8 cellular contexts compared by ENCODE assay signal in the genomic region with DNA sequence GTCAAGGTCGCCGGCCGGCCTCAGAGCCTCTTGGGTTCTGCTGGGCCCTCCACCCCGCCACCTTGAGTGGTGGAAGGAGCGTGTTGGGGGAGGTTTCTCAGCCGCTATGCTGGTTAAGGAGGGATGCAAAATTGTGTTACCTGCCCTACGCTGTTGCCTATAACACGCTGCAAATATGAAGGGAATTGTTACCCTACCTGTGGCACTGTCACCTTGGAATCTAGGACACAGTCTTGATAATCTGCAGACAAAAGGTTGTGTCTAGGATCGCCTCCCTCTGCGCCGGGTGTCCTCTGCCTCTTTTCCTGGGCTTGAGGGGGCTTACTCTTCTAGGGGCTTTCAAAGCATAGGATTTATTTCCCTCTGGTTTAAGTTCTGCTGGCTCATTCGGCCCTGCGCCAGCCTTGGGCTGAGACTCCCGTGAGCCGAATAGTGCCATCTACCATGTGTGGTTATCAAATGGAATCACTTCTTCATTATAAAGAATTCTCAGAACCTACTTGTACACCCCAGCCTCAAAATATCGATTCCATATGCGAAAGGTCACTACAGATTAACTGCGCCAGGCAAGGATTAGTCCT. TPM values are rescaled to one million over a fixed set of nuclear protein-coding genes. Genes with fewer than 3 reads are reported as not detected.
DNase-seq lines count a peak whose midpoint lies in the region; ATAC-seq and TF ChIP-seq lines count a peak whose summit lies in the region.

No MANE protein-coding gene starts in this region.

- H3K4me3 ChIP-seq in iPS-18c (ENCODE audit: insufficient read depth, low read depth, low read length): peak overlapping the region; percentile 75
- H3K4me3 ChIP-seq in spleen: peak overlapping the region; percentile 39 to 82 (median 58)

- ATAC-seq in activated T-cell treated with anti-CD3 and anti-CD28 coated beads, Interleukin-2, amount 50 U/mL, for 72 hours (replicated peaks in 1 of 2): no peak
- ATAC-seq in activated naive CD8-positive, alpha-beta T cell treated with anti-CD3 and anti-CD28 coated beads, Interleukin-2, amount 50 U/mL, for 24 hours: no peak
- no peak for ATAC-seq in GM18517 (IDR thresholded peaks at IDR 0.05; ENCODE audit: unreplicated experiment)

- no peaks in the 10 kb centered on the region for H3K9me3 Mint-ChIP-seq in activated T-cell treated with anti-CD3 and anti-CD28 coated beads, Interleukin-2, amount 50 U/mL, for 72 hours
- H3K9me3 Mint-ChIP-seq in activated naive CD8-positive, alpha-beta T cell treated with anti-CD3 and anti-CD28 coated beads, Interleukin-2, amount 50 U/mL, for 24 hours: no peaks in the 10 kb centered on the region

- TF ChIP-seq POLR2A in spleen (IDR thresholded peaks at IDR 0.05): no peak

- peaks cover 10% of the 10 kb centered on the region for H3K27me3 Mint-ChIP-seq in activated T-cell treated with anti-CD3 and anti-CD28 coated beads, Interleukin-2, amount 50 U/mL, for 72 hours (ENCODE audit: low read depth)
- H3K27me3 Mint-ChIP-seq in activated naive CD8-positive, alpha-beta T cell treated with anti-CD3 and anti-CD28 coated beads, Interleukin-2, amount 50 U/mL, for 24 hours: peaks cover 43% of the 10 kb centered on the region

- no peaks in the 10 kb centered on the region for H3K9me3 ChIP-seq in iPS-18c (ENCODE audit: control insufficient read depth, insufficient read depth, low read length)
- no peaks in the 10 kb centered on the region for H3K9me3 ChIP-seq in spleen

- H3K27ac ChIP-seq in spleen: peak overlapping the region; percentile 44 to 95 (median 86)

- peak overlapping the region; percentile 89 to 91 for H3K4me3 Mint-ChIP-seq in activated T-cell treated with anti-CD3 and anti-CD28 coated beads, Interleukin-2, amount 50 U/mL, for 72 hours
- peak overlapping the region; percentile 68 for H3K4me3 Mint-ChIP-seq in activated naive CD8-positive, alpha-beta T cell treated with anti-CD3 and anti-CD28 coated beads, Interleukin-2, amount 50 U/mL, for 24 hours

- 40 to 66% (median 50%) methylated on average over 13 to 18 of the region's 18 CpGs for WGBS in spleen, 5 donors

- peak overlapping the region; percentile 82 for H3K27ac Mint-ChIP-seq in activated T-cell treated with anti-CD3 and anti-CD28 coated beads, Interleukin-2, amount 50 U/mL, for 72 hours
- no peak overlapping the region for H3K27ac Mint-ChIP-seq in activated naive CD8-positive, alpha-beta T cell treated with anti-CD3 and anti-CD28 coated beads, Interleukin-2, amount 50 U/mL, for 24 hours

- DNase-seq in activated T-cell treated with anti-CD3 and anti-CD28 coated beads, Interleukin-2, amount 50 U/mL, for 72 hours: no peak
- DNase-seq in activated T-cell treated with anti-CD3 and anti-CD28 coated beads for 4 hours: no peak
- DNase-seq in activated naive CD8-positive, alpha-beta T cell treated with anti-CD3 and anti-CD28 coated beads, Interleukin-2, amount 50 U/mL, for 24 hours: no peak
- peak; percentile 72 for DNase-seq in spleen
- DNase-seq in AG20443 (ENCODE audit: low spot score): no peak
- DNase-seq in SHP77 treated with DMSO at 0.1 percent for 48 hours (lab: John Stamatoyannopoulos, UW): no peak

- no peak for TF ChIP-seq CTCF in spleen (IDR thresholded peaks at IDR 0.05 in 8 of 11, conservative IDR thresholded peaks at IDR 0.05 in 3 of 11)

- H3K4me1 ChIP-seq in spleen: peaks cover 5 to 65% (median 14%) of the 10 kb centered on the region in 6 donors

- H3K27me3 ChIP-seq in spleen (replicated peaks in 1 of 7): peaks cover 0 to 17% (median 4%) of the 10 kb centered on the region in 7 donors

- H3K36me3 ChIP-seq in spleen: no peaks in the 10 kb centered on the region

- intact Hi-C loops in spleen (cut with DNase I; ENCODE audit: low total_unique reads): no loop called here

- H3K4me1 Mint-ChIP-seq in activated T-cell treated with anti-CD3 and anti-CD28 coated beads, Interleukin-2, amount 50 U/mL, for 72 hours (ENCODE audit: low read depth): peaks cover 8% of the 10 kb centered on the region
- H3K4me1 Mint-ChIP-seq in activated naive CD8-positive, alpha-beta T cell treated with anti-CD3 and anti-CD28 coated beads, Interleukin-2, amount 50 U/mL, for 24 hours: peaks cover 7% of the 10 kb centered on the region

- H3K36me3 Mint-ChIP-seq in activated T-cell treated with anti-CD3 and anti-CD28 coated beads, Interleukin-2, amount 50 U/mL, for 72 hours (ENCODE audit: insufficient read depth in 2 of 2): peaks cover 0 to 5% of the 10 kb centered on the region in 2 donors
- H3K36me3 Mint-ChIP-seq in activated naive CD8-positive, alpha-beta T cell treated with anti-CD3 and anti-CD28 coated beads, Interleukin-2, amount 50 U/mL, for 24 hours (ENCODE audit: low read depth): no peaks in the 10 kb centered on the region

RNA-seq across cellular contexts. Expression of gene SLC22A15, which starts 0.7 kb away (rescaled TPM):
- total RNA-seq in activated T-cell treated with anti-CD3 and anti-CD28 coated beads, Interleukin-2, amount 50 U/mL, for 72 hours: 1 to 10 TPM; 1.5 to 2.6 TPM
- 10 to 100 TPM in 6 of 7 donors, 1 to 10 TPM in 1; 8.3 to 24.8 (median 12.9) TPM for total RNA-seq in spleen
- 1 to 10 TPM; 1.2 to 2.6 (median 2.3) TPM for polyA plus RNA-seq in spleen
